In genomic region chr6:33410050-33410710, GRCh38 we compare ENCODE assay signal across 1 cellular context.
TF ChIP-seq lines count a peak whose summit lies in the region.

No MANE protein-coding gene starts in this region.

TF ChIP-seq in HepG2, 621 proteins besides CTCF, POLR2A, EP300 and RAD21 (continued from another document and continues in another):
- peak; percentile 89; the same call in 1 of the 2 replicates for TF ChIP-seq ZNF441 (CRISPR knock-in tag; IDR thresholded peaks at IDR 0.05; ENCODE audit: borderline replicate concordance)
- 0 out of 2 replicates have a peak, but pooled peaks have one; percentile 75 for TF ChIP-seq ZBTB3 (CRISPR knock-in tag; IDR thresholded peaks at IDR 0.05; ENCODE audit: borderline replicate concordance, low read depth)
- TF ChIP-seq ZNF556 (CRISPR knock-in tag; IDR thresholded peaks at IDR 0.05; ENCODE audit: borderline replicate concordance) = peak; percentile 82; the same call in 1 of the 2 replicates
- peak; percentile 99 for TF ChIP-seq SPEN (CRISPR knock-in tag; IDR thresholded peaks at IDR 0.05; ENCODE audit: low read depth)
- TF ChIP-seq ZNF432 (CRISPR knock-in tag; IDR thresholded peaks at IDR 0.05; ENCODE audit: borderline replicate concordance) = no peak
- TF ChIP-seq ZNF75D (CRISPR knock-in tag; IDR thresholded peaks at IDR 0.05; ENCODE audit: borderline replicate concordance) = no peak
- no peak for TF ChIP-seq KDM1A (CRISPR knock-in tag; IDR thresholded peaks at IDR 0.05)
- no peak; the same call in 1 of the 2 replicates for TF ChIP-seq TRAFD1 (CRISPR knock-in tag; IDR thresholded peaks at IDR 0.05; ENCODE audit: borderline replicate concordance)
- peak; percentile 98 for TF ChIP-seq HNRNPK (IDR thresholded peaks at IDR 0.05; ENCODE audit: low read depth, low read length, poor library complexity, severe bottlenecking)
- TF ChIP-seq ZSCAN20 (CRISPR knock-in tag; IDR thresholded peaks at IDR 0.05; ENCODE audit: borderline replicate concordance) = 0 out of 2 replicates have a peak, but pooled peaks have one; percentile 63
- TF ChIP-seq GMEB2 (CRISPR knock-in tag; IDR thresholded peaks at IDR 0.05; ENCODE audit: low read depth) = peak; percentile 84
- peak; percentile 85; the same call in 1 of the 2 replicates for TF ChIP-seq ZNF567 (CRISPR knock-in tag; IDR thresholded peaks at IDR 0.05; ENCODE audit: borderline replicate concordance)
- TF ChIP-seq, protein P1, sequence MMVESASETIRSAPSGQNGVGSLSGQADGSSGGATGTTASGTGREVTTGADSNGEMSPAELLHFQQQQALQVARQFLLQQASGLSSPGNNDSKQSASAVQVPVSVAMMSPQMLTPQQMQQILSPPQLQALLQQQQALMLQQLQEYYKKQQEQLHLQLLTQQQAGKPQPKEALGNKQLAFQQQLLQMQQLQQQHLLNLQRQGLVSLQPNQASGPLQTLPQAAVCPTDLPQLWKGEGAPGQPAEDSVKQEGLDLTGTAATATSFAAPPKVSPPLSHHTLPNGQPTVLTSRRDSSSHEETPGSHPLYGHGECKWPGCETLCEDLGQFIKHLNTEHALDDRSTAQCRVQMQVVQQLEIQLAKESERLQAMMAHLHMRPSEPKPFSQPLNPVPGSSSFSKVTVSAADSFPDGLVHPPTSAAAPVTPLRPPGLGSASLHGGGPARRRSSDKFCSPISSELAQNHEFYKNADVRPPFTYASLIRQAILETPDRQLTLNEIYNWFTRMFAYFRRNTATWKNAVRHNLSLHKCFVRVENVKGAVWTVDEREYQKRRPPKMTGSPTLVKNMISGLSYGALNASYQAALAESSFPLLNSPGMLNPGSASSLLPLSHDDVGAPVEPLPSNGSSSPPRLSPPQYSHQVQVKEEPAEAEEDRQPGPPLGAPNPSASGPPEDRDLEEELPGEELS (CRISPR knock-in tag; IDR thresholded peaks at IDR 0.05) = peak; percentile 64
- TF ChIP-seq, protein P2, sequence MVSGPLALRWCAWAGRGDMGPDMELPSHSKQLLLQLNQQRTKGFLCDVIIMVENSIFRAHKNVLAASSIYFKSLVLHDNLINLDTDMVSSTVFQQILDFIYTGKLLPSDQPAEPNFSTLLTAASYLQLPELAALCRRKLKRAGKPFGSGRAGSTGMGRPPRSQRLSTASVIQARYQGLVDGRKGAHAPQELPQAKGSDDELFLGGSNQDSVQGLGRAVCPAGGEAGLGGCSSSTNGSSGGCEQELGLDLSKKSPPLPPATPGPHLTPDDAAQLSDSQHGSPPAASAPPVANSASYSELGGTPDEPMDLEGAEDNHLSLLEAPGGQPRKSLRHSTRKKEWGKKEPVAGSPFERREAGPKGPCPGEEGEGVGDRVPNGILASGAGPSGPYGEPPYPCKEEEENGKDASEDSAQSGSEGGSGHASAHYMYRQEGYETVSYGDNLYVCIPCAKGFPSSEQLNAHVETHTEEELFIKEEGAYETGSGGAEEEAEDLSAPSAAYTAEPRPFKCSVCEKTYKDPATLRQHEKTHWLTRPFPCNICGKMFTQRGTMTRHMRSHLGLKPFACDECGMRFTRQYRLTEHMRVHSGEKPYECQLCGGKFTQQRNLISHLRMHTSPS (CRISPR knock-in tag; IDR thresholded peaks at IDR 0.05; ENCODE audit: low read depth) = 0 out of 2 replicates have a peak, but pooled peaks have one; percentile 9
- TF ChIP-seq MYNN (CRISPR knock-in tag; IDR thresholded peaks at IDR 0.05; ENCODE audit: low read depth) = 0 out of 2 replicates have a peak, but pooled peaks have one; percentile 50
- no peak for TF ChIP-seq MLLT10 (CRISPR knock-in tag; IDR thresholded peaks at IDR 0.05)
- peak; percentile 33; the same call in 1 of the 2 replicates for TF ChIP-seq SP140L (CRISPR knock-in tag; IDR thresholded peaks at IDR 0.05; ENCODE audit: borderline replicate concordance)
- TF ChIP-seq, protein P3, sequence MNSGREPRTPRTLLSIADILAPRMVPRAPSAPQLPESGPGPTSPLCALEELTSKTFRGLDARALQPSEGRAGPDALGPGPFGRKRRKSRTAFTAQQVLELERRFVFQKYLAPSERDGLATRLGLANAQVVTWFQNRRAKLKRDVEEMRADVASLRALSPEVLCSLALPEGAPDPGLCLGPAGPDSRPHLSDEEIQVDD (CRISPR knock-in tag; IDR thresholded peaks at IDR 0.05; ENCODE audit: borderline replicate concordance) = peak; percentile 74; the same call in 1 of the 2 replicates
- peak; percentile 100 for TF ChIP-seq ZC3H13 (CRISPR knock-in tag; IDR thresholded peaks at IDR 0.05)
- TF ChIP-seq ZNF468 (CRISPR knock-in tag; IDR thresholded peaks at IDR 0.05) = no peak; the same call in 1 of the 2 replicates
- no peak for TF ChIP-seq ZFP62 (CRISPR knock-in tag; IDR thresholded peaks at IDR 0.05)
- TF ChIP-seq E2F1 (CRISPR knock-in tag; IDR thresholded peaks at IDR 0.05) = peak; percentile 98
- TF ChIP-seq SNRNP70 (IDR thresholded peaks at IDR 0.05; ENCODE audit: low read depth, low read length) = no peak
- TF ChIP-seq ZNF333 (CRISPR knock-in tag; IDR thresholded peaks at IDR 0.05; ENCODE audit: borderline replicate concordance) = peak; percentile 68; the same call in 1 of the 2 replicates
- no peak for TF ChIP-seq NAIF1 (CRISPR knock-in tag; IDR thresholded peaks at IDR 0.05; ENCODE audit: borderline replicate concordance)
- TF ChIP-seq SMAD1 (CRISPR knock-in tag; IDR thresholded peaks at IDR 0.05; ENCODE audit: borderline replicate concordance, low read depth) = peak; percentile 89; the same call in 1 of the 2 replicates
- peak; percentile 94 for TF ChIP-seq MXD4 (CRISPR knock-in tag; IDR thresholded peaks at IDR 0.05)
- peak; percentile 98 for TF ChIP-seq ERF (CRISPR knock-in tag; IDR thresholded peaks at IDR 0.05)
- TF ChIP-seq, protein P4, sequence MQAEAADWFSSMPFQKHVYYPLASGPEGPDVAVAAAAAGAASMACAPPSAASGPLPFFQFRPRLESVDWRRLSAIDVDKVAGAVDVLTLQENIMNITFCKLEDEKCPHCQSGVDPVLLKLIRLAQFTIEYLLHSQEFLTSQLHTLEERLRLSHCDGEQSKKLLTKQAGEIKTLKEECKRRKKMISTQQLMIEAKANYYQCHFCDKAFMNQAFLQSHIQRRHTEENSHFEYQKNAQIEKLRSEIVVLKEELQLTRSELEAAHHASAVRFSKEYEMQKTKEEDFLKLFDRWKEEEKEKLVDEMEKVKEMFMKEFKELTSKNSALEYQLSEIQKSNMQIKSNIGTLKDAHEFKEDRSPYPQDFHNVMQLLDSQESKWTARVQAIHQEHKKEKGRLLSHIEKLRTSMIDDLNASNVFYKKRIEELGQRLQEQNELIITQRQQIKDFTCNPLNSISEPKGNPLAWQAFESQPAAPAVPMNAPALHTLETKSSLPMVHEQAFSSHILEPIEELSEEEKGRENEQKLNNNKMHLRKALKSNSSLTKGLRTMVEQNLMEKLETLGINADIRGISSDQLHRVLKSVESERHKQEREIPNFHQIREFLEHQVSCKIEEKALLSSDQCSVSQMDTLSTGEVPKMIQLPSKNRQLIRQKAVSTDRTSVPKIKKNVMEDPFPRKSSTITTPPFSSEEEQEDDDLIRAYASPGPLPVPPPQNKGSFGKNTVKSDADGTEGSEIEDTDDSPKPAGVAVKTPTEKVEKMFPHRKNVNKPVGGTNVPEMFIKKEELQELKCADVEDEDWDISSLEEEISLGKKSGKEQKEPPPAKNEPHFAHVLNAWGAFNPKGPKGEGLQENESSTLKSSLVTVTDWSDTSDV (CRISPR knock-in tag; IDR thresholded peaks at IDR 0.05) = no peak; the same call in 1 of the 2 replicates
- no peak for TF ChIP-seq SATB2 (CRISPR knock-in tag; IDR thresholded peaks at IDR 0.05)
- peak; percentile 89; the same call in 1 of the 2 replicates for TF ChIP-seq ZNF329 (CRISPR knock-in tag; IDR thresholded peaks at IDR 0.05; ENCODE audit: low read depth)
- no peak for TF ChIP-seq ZNF264 (CRISPR knock-in tag; IDR thresholded peaks at IDR 0.05)
- TF ChIP-seq SIN3A (IDR thresholded peaks at IDR 0.05; ENCODE audit: borderline replicate concordance, low read depth, low read length) = no peak
- TF ChIP-seq ZNF674 (CRISPR knock-in tag; IDR thresholded peaks at IDR 0.05; ENCODE audit: low read depth) = no peak
- peak; percentile 89 for TF ChIP-seq ZNF792 (CRISPR knock-in tag; IDR thresholded peaks at IDR 0.05)
- no peak for TF ChIP-seq ZNF652 (CRISPR knock-in tag; IDR thresholded peaks at IDR 0.05; ENCODE audit: borderline replicate concordance, low read depth)
- TF ChIP-seq ZNF546 (CRISPR knock-in tag; conservative IDR thresholded peaks at IDR 0.05) = no peak; the same call in 1 of the 2 replicates
- TF ChIP-seq CBX5 (CRISPR knock-in tag; IDR thresholded peaks at IDR 0.05; ENCODE audit: borderline replicate concordance) = no peak
- TF ChIP-seq, protein P5, sequence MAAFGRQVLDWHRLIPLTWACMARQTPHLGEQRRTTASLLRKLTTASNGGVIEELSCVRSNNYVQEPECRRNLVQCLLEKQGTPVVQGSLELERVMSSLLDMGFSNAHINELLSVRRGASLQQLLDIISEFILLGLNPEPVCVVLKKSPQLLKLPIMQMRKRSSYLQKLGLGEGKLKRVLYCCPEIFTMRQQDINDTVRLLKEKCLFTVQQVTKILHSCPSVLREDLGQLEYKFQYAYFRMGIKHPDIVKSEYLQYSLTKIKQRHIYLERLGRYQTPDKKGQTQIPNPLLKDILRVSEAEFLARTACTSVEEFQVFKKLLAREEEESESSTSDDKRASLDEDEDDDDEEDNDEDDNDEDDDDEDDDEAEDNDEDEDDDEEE (CRISPR knock-in tag; IDR thresholded peaks at IDR 0.05) = peak; percentile 97; the same call in 1 of the 2 replicates
- no peak for TF ChIP-seq KLF15 (CRISPR knock-in tag; IDR thresholded peaks at IDR 0.05; ENCODE audit: borderline replicate concordance)
- TF ChIP-seq ZNF160 (CRISPR knock-in tag; IDR thresholded peaks at IDR 0.05) = peak; percentile 94; the same call in 1 of the 2 replicates
- peak; percentile 81; the same call in 1 of the 2 replicates for TF ChIP-seq ZNF616 (CRISPR knock-in tag; IDR thresholded peaks at IDR 0.05; ENCODE audit: low read depth)
- peak; percentile 89; the same call in 1 of the 2 replicates for TF ChIP-seq ZNF253 (CRISPR knock-in tag; IDR thresholded peaks at IDR 0.05; ENCODE audit: borderline replicate concordance)
- peak; percentile 87 for TF ChIP-seq ZNF879 (CRISPR knock-in tag; IDR thresholded peaks at IDR 0.05)
- peak; percentile 98 for TF ChIP-seq MAX (IDR thresholded peaks at IDR 0.05)
- no peak for TF ChIP-seq ZBTB37 (CRISPR knock-in tag; IDR thresholded peaks at IDR 0.05)
- peak; percentile 67; the same call in 1 of the 2 replicates for TF ChIP-seq NFKBIZ (CRISPR knock-in tag; IDR thresholded peaks at IDR 0.05)
- no peak for TF ChIP-seq NFE2 (CRISPR knock-in tag; IDR thresholded peaks at IDR 0.05)
- TF ChIP-seq NFRKB (IDR thresholded peaks at IDR 0.05) = no peak
- TF ChIP-seq ZNF549 (CRISPR knock-in tag; IDR thresholded peaks at IDR 0.05) = no peak
- peak; percentile 92; the same call in 1 of the 2 replicates for TF ChIP-seq JDP2 (CRISPR knock-in tag; IDR thresholded peaks at IDR 0.05; ENCODE audit: borderline replicate concordance)
- no peak for TF ChIP-seq ZBTB7A (CRISPR knock-in tag; IDR thresholded peaks at IDR 0.05)
- TF ChIP-seq ELF4 (CRISPR knock-in tag; IDR thresholded peaks at IDR 0.05; ENCODE audit: borderline replicate concordance) = no peak; the same call in 1 of the 2 replicates
- TF ChIP-seq ZNF296 (CRISPR knock-in tag; conservative IDR thresholded peaks at IDR 0.05) = no peak
- peak; percentile 97 for TF ChIP-seq REPIN1 (CRISPR knock-in tag; IDR thresholded peaks at IDR 0.05; ENCODE audit: borderline replicate concordance, low read depth)
- TF ChIP-seq MBD4 (IDR thresholded peaks at IDR 0.05; ENCODE audit: borderline replicate concordance, low read length) = no peak
- TF ChIP-seq ZNF136 (CRISPR knock-in tag; IDR thresholded peaks at IDR 0.05; ENCODE audit: low read depth) = peak; percentile 78; the same call in 1 of the 2 replicates
